16 cellular contexts compared by ENCODE assay signal in genomic region chr5:108634251-108634950, GRCh38.
DNase-seq lines count a peak whose midpoint lies in the region; ATAC-seq and TF ChIP-seq lines count a peak whose summit lies in the region.
"Had no signal": no experiment of that assay in that cellular context is flagged by ENCODE, and none has a peak within 500 bp of the region (broad histone marks: within the 10 kb centered on the region; RNA-seq: fewer than 3 reads in every experiment).

No MANE protein-coding gene starts in this region.

- H3K4me3 ChIP-seq in osteoblast (ENCODE audit: insufficient read depth, low read length) = no peak overlapping the region
- H3K4me3 ChIP-seq in mammary epithelial cell (replicated peaks in 1 of 3; ENCODE audit: insufficient read depth in 1 of 3, low read depth in 2 of 3, low read length in 3 of 3) = no peak overlapping the region

- H3K27me3 ChIP-seq in osteoblast (ENCODE audit: insufficient read depth, low read length) (no peaks in the 10 kb centered on the region), mammary epithelial cell (ENCODE audit: insufficient read depth, low read length) (no peaks in the 10 kb centered on the region)

- H3K4me2 ChIP-seq in osteoblast (ENCODE audit: insufficient read depth, low read length) (no peak overlapping the region), mammary epithelial cell (ENCODE audit: insufficient read depth, low read depth, low read length) (no peak overlapping the region)

- peak; percentile 42 for ATAC-seq in GM18870 (IDR thresholded peaks at IDR 0.05; ENCODE audit: unreplicated experiment)
- peak; percentile 26 for ATAC-seq in GM21825 (IDR thresholded peaks at IDR 0.05; ENCODE audit: unreplicated experiment)
- ATAC-seq in HG03378 (IDR thresholded peaks at IDR 0.05; ENCODE audit: unreplicated experiment) = peak; percentile 58
- ATAC-seq: WTC11 had no signal

- WGBS in mammary epithelial cell (ENCODE audit: low coverage, missing lambda C conversion rate) = 76% methylated on average over 1 of the region's 1 CpG

- no peak for TF ChIP-seq CTCF in osteoblast (IDR thresholded peaks at IDR 0.05; ENCODE audit: extremely low read depth, low read depth, low read length)
- no peak for TF ChIP-seq CTCF in mammary epithelial cell (conservative IDR thresholded peaks at IDR 0.05 in 1 of 2, IDR thresholded peaks at IDR 0.05 in 1 of 2; ENCODE audit: extremely low read depth in 1 of 2, insufficient read depth in 1 of 2, low read depth in 1 of 2, low read length in 2 of 2)

- no TSS peak for BruUV-seq in mammary epithelial cell (replicated peaks; lab: Mats Ljungman, UMichigan)

- H3K27ac ChIP-seq in osteoblast (ENCODE audit: low read depth, low read length) = no peak overlapping the region
- H3K27ac ChIP-seq in mammary epithelial cell (ENCODE audit: insufficient read depth, low read depth, low read length) = no peak overlapping the region

- in situ Hi-C loops in mammary epithelial cell (cut with MboI; ENCODE audit: low sequenced_read_pairs in 2 of 2) = loop anchor here in 1 of 2 donors (25.0 kb wide), 1 partner anchor 828 kb away; no protein-coding TSS in a partner anchor

- intact Hi-C loops in mammary epithelial cell (cut with micrococcal nuclease) = no loop called here

- dilution Hi-C loops in mammary epithelial cell (cut with HindIII; ENCODE audit: low sequenced_read_pairs) = no loop called here

- DNase-seq in osteoblast (ENCODE audit: insufficient read length, low spot score, missing footprints) (peak; percentile 72), nucleus accumbens (lab: John Stamatoyannopoulos, UW) (no peak), mammary epithelial cell (no peak), NCI-H146 treated with DMSO at 0.1 percent for 48 hours (lab: John Stamatoyannopoulos, UW; ENCODE audit: unreplicated experiment) (no peak)
- no peak for DNase-seq in activated T-cell treated with anti-CD3 and anti-CD28 coated beads, Interleukin-2, amount 50 U/mL, for 48 hours
- DNase-seq: activated T-cell treated with anti-CD3 and anti-CD28 coated beads, Interleukin-2, amount 50 U/mL, for 1 hour; aorta; effector memory CD4-positive, alpha-beta T cell; KG1; kidney; NCI-H1930; NK-92 treated with Interleukin-12 subunit alpha and Interleukin-12 subunit beta, amount 100 ng/mL, for 24 hours had no signal

- H3K79me2 ChIP-seq in osteoblast (ENCODE audit: insufficient read depth, low read length) (no peaks in the 10 kb centered on the region), mammary epithelial cell (ENCODE audit: insufficient read depth, low read length) (no peaks in the 10 kb centered on the region)

- H3K9me3 ChIP-seq in osteoblast (ENCODE audit: low read depth, low read length) (no peaks in the 10 kb centered on the region), mammary epithelial cell (replicated peaks; ENCODE audit: insufficient read depth, low read length) (no peaks in the 10 kb centered on the region)

- no peak overlapping the region for H2AFZ ChIP-seq in osteoblast (ENCODE audit: low read length)
- no peak overlapping the region for H2AFZ ChIP-seq in mammary epithelial cell (ENCODE audit: low read depth, low read length)

- H3K9ac ChIP-seq in mammary epithelial cell (ENCODE audit: insufficient read depth, low read length) = no peak overlapping the region

- H3K36me3 ChIP-seq in osteoblast (ENCODE audit: insufficient read depth, low read length) (no peaks in the 10 kb centered on the region), mammary epithelial cell (ENCODE audit: insufficient read depth, low read length) (no peaks in the 10 kb centered on the region)

- H3K4me1 ChIP-seq in osteoblast (ENCODE audit: insufficient read depth, low read length) (peaks cover 4% of the 10 kb centered on the region), mammary epithelial cell (ENCODE audit: insufficient read depth, low read length) (peaks cover 11% of the 10 kb centered on the region)

- no peaks in the 10 kb centered on the region for H4K20me1 ChIP-seq in osteoblast (ENCODE audit: insufficient read depth, low read length)
- no peaks in the 10 kb centered on the region for H4K20me1 ChIP-seq in mammary epithelial cell (ENCODE audit: insufficient read depth, low read length)

- CTCF ChIA-PET in mammary epithelial cell (lab: Charles Lee; ENCODE audit: low non-redundant PET) = no interaction called here
